Comparison of ENCODE assay signal across 9 cellular contexts in the genomic region with DNA sequence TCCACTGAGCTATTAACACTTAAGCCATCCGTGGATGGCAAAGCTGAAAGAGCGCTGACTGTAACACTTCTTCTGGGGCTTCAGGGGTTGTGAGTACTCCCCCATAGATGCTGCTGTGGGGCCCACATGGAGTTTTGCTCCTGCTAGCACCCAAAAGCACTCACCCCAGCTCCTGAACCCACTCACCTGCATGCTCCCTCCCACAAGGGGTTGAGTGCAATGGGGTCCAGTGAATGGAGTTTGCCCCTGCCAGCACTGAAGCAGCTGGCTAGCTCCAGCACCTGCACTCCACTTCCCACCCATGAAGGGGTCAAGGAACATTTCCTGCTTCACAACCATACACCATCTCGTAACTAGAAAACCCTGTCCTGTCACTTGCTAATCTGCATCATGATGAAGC.
DNase-seq lines count a peak whose midpoint lies in the region; ATAC-seq lines count a peak whose summit lies in the region.
"Had no signal": no experiment of that assay in that cellular context is flagged by ENCODE, and none has a peak within 500 bp of the region (broad histone marks: within the 10 kb centered on the region; RNA-seq: fewer than 3 reads in every experiment).

No MANE protein-coding gene starts in this region.

- H3K9me3 Mint-ChIP-seq in activated naive CD8-positive, alpha-beta T cell treated with anti-CD3 and anti-CD28 coated beads for 36 hours, result peaks cover 7% of the 10 kb centered on the region

- ATAC-seq in GM19023 (IDR thresholded peaks at IDR 0.05; ENCODE audit: unreplicated experiment), result peak; percentile 31
- ATAC-seq in GM21526 (IDR thresholded peaks at IDR 0.05; ENCODE audit: low FRiP score, unreplicated experiment), result peak; percentile 32
- peak; percentile 14 for ATAC-seq in HG03139 (IDR thresholded peaks at IDR 0.05; ENCODE audit: unreplicated experiment)

- no peaks in the 10 kb centered on the region for H3K27me3 Mint-ChIP-seq in activated naive CD8-positive, alpha-beta T cell treated with anti-CD3 and anti-CD28 coated beads for 36 hours

- peak overlapping the region; percentile 32 for H3K4me3 Mint-ChIP-seq in activated naive CD8-positive, alpha-beta T cell treated with anti-CD3 and anti-CD28 coated beads for 36 hours

- DNase-seq in activated naive CD8-positive, alpha-beta T cell treated with anti-CD3 and anti-CD28 coated beads for 36 hours, result no peak
- DNase-seq in NCI-H510A (lab: John Stamatoyannopoulos, UW), result no peak
- no peak for DNase-seq in activated effector memory CD4-positive, alpha-beta T cell treated with anti-CD3 and anti-CD28 coated beads, Interleukin-2, amount 50 U/mL, for 16 hours
- no peak for DNase-seq in stimulated activated CD4-positive, alpha-beta T cell treated with anti-CD3 and anti-CD28 coated beads, Interleukin-4, amount 100 ng/mL, for 4 hours
- DNase-seq in effector CD4-positive, alpha-beta T cell, result no peak
- DNase-seq: NCI-H345 had no signal

- peaks cover 6% of the 10 kb centered on the region for H3K36me3 Mint-ChIP-seq in activated naive CD8-positive, alpha-beta T cell treated with anti-CD3 and anti-CD28 coated beads for 36 hours

- H3K4me1 Mint-ChIP-seq in activated naive CD8-positive, alpha-beta T cell treated with anti-CD3 and anti-CD28 coated beads for 36 hours, result peaks cover 65% of the 10 kb centered on the region

- H3K27ac Mint-ChIP-seq in activated naive CD8-positive, alpha-beta T cell treated with anti-CD3 and anti-CD28 coated beads for 36 hours, result peak overlapping the region; percentile 89
